Comparison of ENCODE assay signal across 8 cellular contexts in the genomic region with DNA sequence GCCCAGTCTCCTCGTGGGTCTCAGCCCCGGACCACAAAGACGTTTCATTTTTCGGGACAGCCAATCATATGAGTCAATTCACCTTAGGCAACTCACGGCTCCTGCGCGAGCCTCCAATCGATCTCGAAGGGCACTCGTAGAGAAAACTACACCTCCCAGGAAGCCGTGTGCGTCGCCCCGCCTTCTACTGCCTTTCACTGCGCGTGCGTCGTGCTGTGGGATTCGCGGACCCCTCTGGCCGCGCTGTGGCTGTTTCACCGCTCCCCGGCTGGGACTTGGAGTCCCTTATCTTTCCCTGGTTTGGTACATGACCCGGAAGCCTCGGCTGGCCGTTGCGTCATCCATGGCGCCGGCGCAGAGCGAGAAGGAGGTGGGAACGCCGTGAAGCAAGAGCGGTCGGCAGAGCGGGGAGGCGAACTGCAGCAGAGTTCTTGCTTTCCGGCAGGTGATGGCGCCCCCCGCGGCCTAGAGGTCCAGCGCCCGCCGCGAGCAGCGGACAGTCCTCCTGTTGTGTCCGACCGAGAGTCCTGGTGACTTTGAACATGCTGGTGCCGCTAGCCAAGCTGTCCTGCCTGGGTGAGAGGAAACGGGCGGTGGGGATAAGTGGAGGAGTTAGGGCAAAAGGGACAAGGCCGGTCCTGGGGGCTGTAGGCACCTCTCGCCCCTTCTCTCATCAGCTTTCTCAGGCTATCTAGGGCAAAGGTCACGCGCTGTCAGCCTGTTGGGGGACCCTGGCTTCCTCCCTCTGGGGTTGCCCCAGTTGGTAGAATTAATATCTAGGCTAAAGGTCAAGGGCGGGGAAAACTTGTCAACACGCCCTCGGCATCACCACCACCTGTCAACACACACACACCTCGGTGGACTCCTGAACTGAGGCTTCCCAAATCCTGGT. TPM values are rescaled to one million over a fixed set of nuclear protein-coding genes. Genes with fewer than 3 reads are reported as not detected.
DNase-seq lines count a peak whose midpoint lies in the region; ATAC-seq, FAIRE-seq and TF ChIP-seq lines count a peak whose summit lies in the region.

TSS of gene ETFDH (plus strand) at position 382 of the 892 bp plus-strand sequence. CDS start at position 543, 161 bp downstream.

- no peak within 1 kb of the TSS for H2BK5ac ChIP-seq in H9 (ENCODE audit: insufficient read length, low read length)

- peak; percentile 61 for TF ChIP-seq CTCF in H9 (conservative IDR thresholded peaks at IDR 0.05)
- peak; percentile 48 for TF ChIP-seq CTCF in fibroblast of pulmonary artery (IDR thresholded peaks at IDR 0.05; ENCODE audit: low read length, missing control alignments)

- FAIRE-seq in G401.6 (lab: Jason Lieb, UNC): peak; percentile 99

- H2AK5ac ChIP-seq in H9 (ENCODE audit: insufficient read length, low read length): no peak within 1 kb of the TSS

- H3K56ac ChIP-seq in H9 (ENCODE audit: insufficient read length, low read depth, low read length): no peak within 1 kb of the TSS

- peaks cover 11 to 15% of the 10 kb centered on the region in 2 experiments for H3K4me1 Mint-ChIP-seq in H9
- peaks cover 8 to 12% of the 10 kb centered on the region in 2 donors for H3K4me1 Mint-ChIP-seq in natural killer cell treated with Interleukin-12 subunit alpha and Interleukin-12 subunit beta and Interleukin-15 and Interleukin-18, amount 100 ng/mL, for 72 hours (ENCODE audit: low read depth in 2 of 2)

- peak within 1 kb of the TSS; percentile 79 for H3K9ac ChIP-seq in H9 (ENCODE audit: extremely low read depth, insufficient read length, low read length)

- H3K9me3 Mint-ChIP-seq in H9: no peaks in the 10 kb centered on the region
- no peaks in the 10 kb centered on the region for H3K9me3 Mint-ChIP-seq in natural killer cell treated with Interleukin-12 subunit alpha and Interleukin-12 subunit beta and Interleukin-15 and Interleukin-18, amount 100 ng/mL, for 72 hours

- H4K91ac ChIP-seq in H9 (ENCODE audit: insufficient read length, low read depth, low read length): no peak within 1 kb of the TSS

- H3K4ac ChIP-seq in H9 (ENCODE audit: low read depth, low read length): peak within 1 kb of the TSS; percentile 46; the same call in 1 of the 2 replicates

- H3K27me3 Mint-ChIP-seq in H9 (ENCODE audit: low read depth): no peaks in the 10 kb centered on the region
- no peaks in the 10 kb centered on the region for H3K27me3 Mint-ChIP-seq in natural killer cell treated with Interleukin-12 subunit alpha and Interleukin-12 subunit beta and Interleukin-15 and Interleukin-18, amount 100 ng/mL, for 72 hours

- peaks cover 5 to 11% (median 9%) of the 10 kb centered on the region in 3 experiments for H3K36me3 Mint-ChIP-seq in H9 (ENCODE audit: insufficient read depth in 1 of 3, low read depth in 3 of 3)
- H3K36me3 Mint-ChIP-seq in natural killer cell treated with Interleukin-12 subunit alpha and Interleukin-12 subunit beta and Interleukin-15 and Interleukin-18, amount 100 ng/mL, for 72 hours: peaks cover 7% of the 10 kb centered on the region

- H2BK20ac ChIP-seq in H9 (ENCODE audit: low read depth, low read length, poor library complexity, severe bottlenecking): no peak within 1 kb of the TSS

- WGBS in H9 (ENCODE audit: extremely low coverage, insufficient read length, low lambda C conversion rate): no CpG with 5 or more reads among the region's 60 CpGs

- peaks cover 13% of the 10 kb centered on the region for H3K23me2 ChIP-seq in H9 (ENCODE audit: insufficient read length, low read depth, low read length, poor library complexity, severe bottlenecking)

- no peaks in the 10 kb centered on the region for H3K27me3 ChIP-seq in H9 (ENCODE audit: insufficient read depth, low read length)

- H3K14ac ChIP-seq in H9 (ENCODE audit: insufficient read depth, low read length): peak within 1 kb of the TSS; percentile 98

- H4K20me1 ChIP-seq in H9 (ENCODE audit: control insufficient read depth, insufficient read depth, insufficient read length): no peaks in the 10 kb centered on the region

- H2BK120ac ChIP-seq in H9 (ENCODE audit: low read depth, low read length, poor library complexity, severe bottlenecking): no peak within 1 kb of the TSS

- peak within 1 kb of the TSS; percentile 95 for H3K4me2 ChIP-seq in H9 (ENCODE audit: insufficient read depth, insufficient read length, low read length)

- peak; percentile 93 to 95 for ATAC-seq in natural killer cell treated with Interleukin-12 subunit alpha and Interleukin-12 subunit beta and Interleukin-15 and Interleukin-18, amount 100 ng/mL, for 72 hours
- peak; percentile 91 for ATAC-seq in stimulated activated naive CD8-positive, alpha-beta T cell treated with anti-CD3 and anti-CD28 coated beads, Interleukin-15, Interleukin-2, amounts not matched to agents 100 U/mL and 50 U/mL, for 24 hours

- H3K23ac ChIP-seq in H9 (ENCODE audit: insufficient read length, low read depth, low read length): peak within 1 kb of the TSS; percentile 7

- peaks cover 5% of the 10 kb centered on the region; the same call in 1 of the 2 replicates for H3K79me2 ChIP-seq in H9 (ENCODE audit: insufficient read depth, low read length)

- H4K5ac ChIP-seq in H9 (ENCODE audit: insufficient read length, low read depth, low read length): peak within 1 kb of the TSS; percentile 14

- H3T11ph ChIP-seq in H9 (ENCODE audit: low read length): no peak within 1 kb of the TSS

- H3K4me3 Mint-ChIP-seq in H9: peak within 1 kb of the TSS; percentile 98 to 99
- H3K4me3 Mint-ChIP-seq in natural killer cell treated with Interleukin-12 subunit alpha and Interleukin-12 subunit beta and Interleukin-15 and Interleukin-18, amount 100 ng/mL, for 72 hours: peak within 1 kb of the TSS; percentile 99

- DNase-seq in H9 (peak; percentile 99), M059J (ENCODE audit: low read depth) (peak; percentile 98), SHP77 treated with DMSO at 0.1 percent for 48 hours (lab: John Stamatoyannopoulos, UW) (peak; percentile 89), fibroblast of pulmonary artery (ENCODE audit: low read depth) (peak; percentile 100)
- DNase-seq in activated effector memory CD4-positive, alpha-beta T cell treated with anti-CD3 and anti-CD28 coated beads, Interleukin-2, amount 50 U/mL, for 16 hours: peak; percentile 99
- DNase-seq in natural killer cell treated with Interleukin-12 subunit alpha and Interleukin-12 subunit beta and Interleukin-15 and Interleukin-18, amount 100 ng/mL, for 72 hours (ENCODE audit: low spot score): peak; percentile 100
- DNase-seq in stimulated activated naive CD8-positive, alpha-beta T cell treated with anti-CD3 and anti-CD28 coated beads, Interleukin-15, Interleukin-2, amounts not matched to agents 100 U/mL and 50 U/mL, for 24 hours: peak; percentile 96

- H3K9me3 ChIP-seq in H9 (ENCODE audit: control insufficient read depth, low read depth, low read length): no peaks in the 10 kb centered on the region

- H3K27ac ChIP-seq in H9 (ENCODE audit: insufficient read length, low read depth, low read length): no peak within 1 kb of the TSS

- H3K79me1 ChIP-seq in H9 (ENCODE audit: insufficient read depth, low read depth, low read length, poor library complexity, severe bottlenecking): no peaks in the 10 kb centered on the region

- peak within 1 kb of the TSS; percentile 81 for H3K18ac ChIP-seq in H9 (ENCODE audit: insufficient read length, low read depth, low read length)

- H2BK12ac ChIP-seq in H9 (ENCODE audit: insufficient read length, low read depth, low read length): no peak within 1 kb of the TSS

- no peak within 1 kb of the TSS for H2BK15ac ChIP-seq in H9 (ENCODE audit: low read depth, low read length)

- H3K27ac Mint-ChIP-seq in H9: peak within 1 kb of the TSS; percentile 96 to 99 (median 97)
- peak within 1 kb of the TSS; percentile 78 to 89 for H3K27ac Mint-ChIP-seq in natural killer cell treated with Interleukin-12 subunit alpha and Interleukin-12 subunit beta and Interleukin-15 and Interleukin-18, amount 100 ng/mL, for 72 hours

- H2AFZ ChIP-seq in H9 (ENCODE audit: low read length): no peak within 1 kb of the TSS

- H3K4me1 ChIP-seq in H9 (ENCODE audit: insufficient read depth, low read length): no peaks in the 10 kb centered on the region

- no peak within 1 kb of the TSS for H4K8ac ChIP-seq in H9 (replicated peaks; ENCODE audit: insufficient read length, low read depth, low read length)

- H3K4me3 ChIP-seq in fibroblast of pulmonary artery (replicated peaks; ENCODE audit: low read depth, low read length): peak within 1 kb of the TSS; percentile 95

RNA-seq across cellular contexts. Expression of gene ETFDH, which starts in this region (rescaled TPM):
- 11.9 and 12.8 TPM in 2 replicates for total RNA-seq in H9 (2021)
- total RNA-seq in M059J (2014; rRNA removed; shearing (Covaris generic)): 11.8 and 17.2 TPM in 2 replicates
- total RNA-seq in natural killer cell treated with Interleukin-12 subunit alpha and Interleukin-12 subunit beta and Interleukin-15 and Interleukin-18, amount 100 ng/mL, for 72 hours: 10 to 100 TPM; 29.9 to 36.1 TPM
